ENCODE assay signal across 25 cellular contexts in the genomic region with DNA sequence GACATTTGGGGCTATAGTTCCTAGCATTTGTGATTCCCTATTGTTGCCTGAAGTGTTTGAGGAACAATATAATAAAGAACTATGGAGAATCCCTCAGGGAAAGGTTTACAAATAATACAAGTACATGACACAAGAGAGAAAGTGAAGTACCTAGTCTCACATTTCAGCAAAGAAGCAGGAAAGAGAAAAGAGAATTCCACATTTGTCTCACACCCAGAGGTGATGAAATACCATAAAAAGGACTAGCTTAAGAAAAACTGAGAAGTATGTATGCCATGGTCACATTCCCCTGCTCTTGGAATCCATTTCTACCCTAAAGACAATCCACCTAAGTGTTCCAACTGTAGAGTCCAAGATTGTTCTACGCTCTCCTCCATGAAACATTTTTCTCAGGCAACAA.
DNase-seq lines count a peak whose midpoint lies in the region; TF ChIP-seq lines count a peak whose summit lies in the region.
"Had no signal": no experiment of that assay in that cellular context is flagged by ENCODE, and none has a peak within 500 bp of the region (broad histone marks: within the 10 kb centered on the region; RNA-seq: fewer than 3 reads in every experiment).

No MANE protein-coding gene starts in this region.

- DNase-seq in AG10803 (ENCODE audit: low read depth): peak; percentile 41
- peak; percentile 12 for DNase-seq in GM23248
- DNase-seq in choroid plexus epithelial cell (ENCODE audit: low read depth): peak; percentile 50
- no peak for DNase-seq in osteoblast (ENCODE audit: insufficient read length, low spot score, missing footprints)
- no peak for DNase-seq in foreskin melanocyte
- DNase-seq in DMS114 treated with DMSO at 0.1 percent for 48 hours (lab: John Stamatoyannopoulos, UW; ENCODE audit: unreplicated experiment): no peak
- no peak for DNase-seq in Ammon's horn (ENCODE audit: low spot score)
- no peak for DNase-seq in effector CD4-positive, alpha-beta T cell
- DNase-seq: CD4-positive, CD25-positive, alpha-beta regulatory T cell; COR-L47; DMS79 treated with DMSO at 0.1 percent for 48 hours; H9; HFFc6; MG63; NCI-H1048; NCI-H1436; NCI-H1930; NCI-H226; NCI-H524; NCI-H774; NK-92 treated with Interleukin-12 subunit alpha and Interleukin-12 subunit beta, amount 100 ng/mL, for 24 hours; SHP77 treated with DMSO at 0.1 percent for 48 hours had no signal

- 0 out of 2 replicates have a peak, but pooled peaks cover 8% of the 10 kb centered on the region for H3K4me1 ChIP-seq in GM23248 (ENCODE audit: insufficient read depth)
- H3K4me1 ChIP-seq in osteoblast (ENCODE audit: insufficient read depth, low read length): peaks cover 7% of the 10 kb centered on the region
- H3K4me1 ChIP-seq: A549 had no signal

- no peaks in the 10 kb centered on the region for H3K9me2 ChIP-seq in GM23248 (ENCODE audit: insufficient read depth)

- H3K36me3 ChIP-seq in GM23248 (ENCODE audit: low read depth) (no peaks in the 10 kb centered on the region), osteoblast (ENCODE audit: insufficient read depth, low read length) (no peaks in the 10 kb centered on the region)
- H3K36me3 ChIP-seq: MG63 had no signal

- no peak overlapping the region for H3K9ac ChIP-seq in GM23248

- H3K79me2 ChIP-seq in GM23248 (ENCODE audit: insufficient read depth) (no peaks in the 10 kb centered on the region), osteoblast (ENCODE audit: insufficient read depth, low read length) (no peaks in the 10 kb centered on the region)

- H3K9me3 ChIP-seq in GM23248 (ENCODE audit: low read depth) (no peaks in the 10 kb centered on the region), osteoblast (ENCODE audit: low read depth, low read length) (no peaks in the 10 kb centered on the region)
- H3K9me3 ChIP-seq: MG63 had no signal

- in situ Hi-C loops in GM23248 (cut with MboI): no loop called here

- no peaks in the 10 kb centered on the region for H3K27me3 ChIP-seq in GM23248 (replicated peaks; ENCODE audit: insufficient read depth)
- no peaks in the 10 kb centered on the region for H3K27me3 ChIP-seq in osteoblast (ENCODE audit: insufficient read depth, low read length)
- H3K27me3 ChIP-seq: MG63 had no signal

- H3K4me2 ChIP-seq in GM23248 (ENCODE audit: unreplicated experiment): no peak overlapping the region
- H3K4me2 ChIP-seq in osteoblast (ENCODE audit: insufficient read depth, low read length): no peak overlapping the region
- H3K4me2 ChIP-seq: A549 had no signal

- H3K4me3 ChIP-seq in AG10803 (ENCODE audit: low read length) (no peak overlapping the region), GM23248 (no peak overlapping the region), choroid plexus epithelial cell (ENCODE audit: low read depth, low read length) (no peak overlapping the region), osteoblast (ENCODE audit: insufficient read depth, low read length) (no peak overlapping the region)
- H3K4me3 ChIP-seq: A549, K562, MG63 had no signal

- no peaks in the 10 kb centered on the region for H3F3A ChIP-seq in GM23248 (ENCODE audit: insufficient read depth)

- no peak overlapping the region for H3K27ac ChIP-seq in GM23248
- no peak overlapping the region for H3K27ac ChIP-seq in osteoblast (ENCODE audit: low read depth, low read length)
- H3K27ac ChIP-seq: A549, RWPE1 had no signal

- TF ChIP-seq CTCF in AG10803 (conservative IDR thresholded peaks at IDR 0.05; ENCODE audit: low read length) (no peak), choroid plexus epithelial cell (conservative IDR thresholded peaks at IDR 0.05; ENCODE audit: low read depth, low read length) (no peak), osteoblast (IDR thresholded peaks at IDR 0.05; ENCODE audit: extremely low read depth, low read depth, low read length) (no peak)

- 96 to 97% methylated on average over 1 of the region's 1 CpG for WGBS in GM23248 (ENCODE audit: low coverage in 1 of 2, low lambda C conversion rate in 2 of 2, missing lambda C conversion rate in 2 of 2), 2 experiments

- H2AFZ ChIP-seq in GM23248 (peak overlapping the region; percentile 43), osteoblast (ENCODE audit: low read length) (peak overlapping the region; percentile 23)

- no peaks in the 10 kb centered on the region for H4K20me1 ChIP-seq in GM23248 (ENCODE audit: insufficient read depth)
- H4K20me1 ChIP-seq in osteoblast (ENCODE audit: insufficient read depth, low read length): no peaks in the 10 kb centered on the region

Comparison
In these comparisons a context has a peak if more than half of its experiments do, and no peak if none do; other contexts are left out.
1. DNase-seq: peak in AG10803 (single experiment), GM23248 (single experiment) and choroid plexus epithelial cell (single experiment); none in osteoblast (single experiment), foreskin melanocyte (single experiment), DMS114 treated with DMSO at 0.1 percent for 48 hours (single experiment), Ammon's horn (single experiment) and effector CD4-positive, alpha-beta T cell (single experiment).